9 cellular contexts compared by ENCODE assay signal in the genomic region with DNA sequence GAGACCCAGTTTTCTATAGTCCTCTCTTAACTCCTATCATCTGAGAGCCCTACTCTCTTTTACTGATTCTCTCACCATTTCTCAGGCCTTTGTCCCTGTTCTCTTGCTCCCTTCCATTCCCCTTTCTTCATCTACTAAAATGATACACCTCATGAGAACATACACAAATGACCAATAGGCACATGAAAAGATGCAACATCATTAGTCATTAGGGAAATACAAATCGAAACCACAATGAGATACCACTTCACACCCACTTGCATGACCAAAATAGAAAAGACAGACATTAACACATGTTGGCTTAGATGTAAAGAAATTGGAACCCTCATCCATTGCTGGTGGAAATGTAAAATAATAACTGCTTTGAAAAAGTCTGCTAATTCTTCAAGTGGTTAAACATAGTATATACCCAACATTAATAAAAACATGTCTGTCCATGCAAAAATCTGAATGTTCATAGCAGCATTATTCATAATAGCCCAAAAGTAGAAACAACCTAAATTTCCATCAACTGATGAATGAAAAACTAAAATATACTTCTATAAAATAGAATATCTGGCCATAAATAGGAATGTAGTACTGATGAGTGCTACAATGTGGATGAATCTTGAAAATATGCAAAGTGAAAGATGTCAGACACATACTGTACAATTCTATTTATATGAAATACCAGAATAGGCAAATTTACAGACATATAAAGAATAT.
DNase-seq lines count a peak whose midpoint lies in the region; ATAC-seq and TF ChIP-seq lines count a peak whose summit lies in the region.
"Had no signal": no experiment of that assay in that cellular context is flagged by ENCODE, and none has a peak within 500 bp of the region (broad histone marks: within the 10 kb centered on the region; RNA-seq: fewer than 3 reads in every experiment).

No MANE protein-coding gene starts in this region.

- TF ChIP-seq CTCF in brain microvascular endothelial cell (IDR thresholded peaks at IDR 0.05; ENCODE audit: low read depth, low read length, missing control alignments) (no peak), progenitor cell of endocrine pancreas (IDR thresholded peaks at IDR 0.05; ENCODE audit: unreplicated experiment) (no peak), upper lobe of right lung (IDR thresholded peaks at IDR 0.05) (no peak)

- H3K36me3 ChIP-seq in brain microvascular endothelial cell (replicated peaks) (no peaks in the 10 kb centered on the region), upper lobe of right lung (no peaks in the 10 kb centered on the region)

- H3K27me3 ChIP-seq in brain microvascular endothelial cell (replicated peaks), result no peaks in the 10 kb centered on the region
- no peaks in the 10 kb centered on the region for H3K27me3 ChIP-seq in upper lobe of right lung

- H3K36me3 Mint-ChIP-seq in progenitor cell of endocrine pancreas (ENCODE audit: insufficient read depth) (no peaks in the 10 kb centered on the region), T-helper 17 cell (ENCODE audit: low read depth) (peaks cover 5% of the 10 kb centered on the region)

- ATAC-seq in GM21381 (IDR thresholded peaks at IDR 0.05; ENCODE audit: unreplicated experiment) (peak; percentile 82), HG03196 (IDR thresholded peaks at IDR 0.05; ENCODE audit: unreplicated experiment) (peak; percentile 73), upper lobe of right lung (no peak), T-helper 17 cell (no peak)

- H3K4me1 Mint-ChIP-seq in progenitor cell of endocrine pancreas (ENCODE audit: low read depth) (peaks cover 2% of the 10 kb centered on the region), T-helper 17 cell (peaks cover 3% of the 10 kb centered on the region)

- H3K4me3 Mint-ChIP-seq in progenitor cell of endocrine pancreas (ENCODE audit: low read depth) (no peak overlapping the region), T-helper 17 cell (no peak overlapping the region)

- no peaks in the 10 kb centered on the region for H3K9me3 ChIP-seq in upper lobe of right lung
- H3K9me3 ChIP-seq in T-helper 17 cell (ENCODE audit: control insufficient read depth, low read length, poor library complexity, severe bottlenecking), result no peaks in the 10 kb centered on the region

- H3K27me3 Mint-ChIP-seq in progenitor cell of endocrine pancreas (no peaks in the 10 kb centered on the region), T-helper 17 cell (peaks cover 46% of the 10 kb centered on the region)

- H3K4me3 ChIP-seq in brain microvascular endothelial cell (ENCODE audit: low read depth, low read length) (no peak overlapping the region), upper lobe of right lung (no peak overlapping the region)

- peak overlapping the region; percentile 39 for H3K27ac ChIP-seq in brain microvascular endothelial cell
- H3K27ac ChIP-seq in upper lobe of right lung, result no peak overlapping the region

- DNase-seq in Daoy (ENCODE audit: low read depth) (peak; percentile 60), brain microvascular endothelial cell (no peak), pons (ENCODE audit: low spot score) (no peak), progenitor cell of endocrine pancreas (ENCODE audit: low spot score, unreplicated experiment) (no peak), upper lobe of right lung (no peak), T-helper 17 cell (no peak)
- DNase-seq: NCI-H1105 had no signal

- no peak overlapping the region for H3K27ac Mint-ChIP-seq in progenitor cell of endocrine pancreas
- no peak overlapping the region for H3K27ac Mint-ChIP-seq in T-helper 17 cell

- intact Hi-C loops in upper lobe of right lung (cut with DNase I), result no loop called here

- no peaks in the 10 kb centered on the region for H3K9me3 Mint-ChIP-seq in progenitor cell of endocrine pancreas (ENCODE audit: low read depth)

- in situ Hi-C loops in brain microvascular endothelial cell (cut with HindIII; ENCODE audit: low pct_ligation_motif_present, low sequenced_read_pairs), result no loop called here

- no peaks in the 10 kb centered on the region for H3K4me1 ChIP-seq in upper lobe of right lung

Comparison
In these comparisons a context has a peak if more than half of its experiments do, and no peak if none do; other contexts are left out.
1. ATAC-seq: peak in GM21381 (single experiment) and HG03196 (single experiment); none in upper lobe of right lung (single experiment) and T-helper 17 cell (single experiment).